In genomic region chr17:73414171-73414955, GRCh38 we compare ENCODE assay signal across 27 cellular contexts.
"Had no signal": no experiment of that assay in that cellular context is flagged by ENCODE, and none has a peak within 500 bp of the region (broad histone marks: within the 10 kb centered on the region; RNA-seq: fewer than 3 reads in every experiment).

No MANE protein-coding gene starts in this region.

- H3K4me3 ChIP-seq: dorsolateral prefrontal cortex, gastrocnemius medialis, hepatocyte, left ventricle myocardium inferior, lung, prostate gland, right atrium auricular region, smooth muscle cell, testis, tibial artery had no signal

- H3K4me3 Mint-ChIP-seq: central memory CD8-positive, alpha-beta T cell; memory B cell; natural killer cell; stimulated activated effector memory CD8-positive, alpha-beta T cell treated with anti-CD3 and anti-CD28 coated beads, Interleukin-12 subunit alpha, Interleukin-12 subunit beta, amount 100 ng/mL, for 72 hours; type B pancreatic cell had no signal

- H3K9me3 ChIP-seq: gastrocnemius medialis, left ventricle myocardium inferior, neutrophil, prostate gland, right atrium auricular region, testis, tibial artery had no signal

- H3K9ac ChIP-seq: parathyroid adenoma had no signal

- H3K27me3 Mint-ChIP-seq: memory B cell, type B pancreatic cell had no signal

- H3K27me3 ChIP-seq: dorsolateral prefrontal cortex, gastrocnemius medialis, hepatocyte, neutrophil, right atrium auricular region, testis, tibial artery had no signal

- H3K36me3 Mint-ChIP-seq: natural killer cell; stimulated activated effector memory CD8-positive, alpha-beta T cell treated with anti-CD3 and anti-CD28 coated beads, Interleukin-12 subunit alpha, Interleukin-12 subunit beta, amount 100 ng/mL, for 72 hours had no signal

- H3K4me2 ChIP-seq: hepatocyte, smooth muscle cell had no signal

- H3K36me3 ChIP-seq: gastrocnemius medialis, left ventricle myocardium inferior, neutrophil, prostate gland, right atrium auricular region, tibial artery had no signal

- H3K4me1 ChIP-seq: gastrocnemius medialis, parathyroid adenoma, prostate gland, tibial artery had no signal

- H3K27ac Mint-ChIP-seq: memory B cell; natural killer cell; stimulated activated effector memory CD8-positive, alpha-beta T cell treated with anti-CD3 and anti-CD28 coated beads, Interleukin-12 subunit alpha, Interleukin-12 subunit beta, amount 100 ng/mL, for 72 hours; type B pancreatic cell had no signal

- H3K9me3 Mint-ChIP-seq: central memory CD8-positive, alpha-beta T cell; memory B cell; natural killer cell; stimulated activated effector memory CD8-positive, alpha-beta T cell treated with anti-CD3 and anti-CD28 coated beads, Interleukin-12 subunit alpha, Interleukin-12 subunit beta, amount 100 ng/mL, for 72 hours; type B pancreatic cell had no signal

- DNase-seq: dorsolateral prefrontal cortex; effector CD4-positive, alpha-beta T cell; foreskin fibroblast; gastrocnemius medialis; head of caudate nucleus; left colon; left ventricle myocardium inferior; natural killer cell; stimulated activated CD4-positive, alpha-beta T cell treated with anti-CD3 and anti-CD28 coated beads, Interleukin-2, amount 100 ng/mL, for 24 hours; stimulated activated CD4-positive, alpha-beta T cell treated with anti-CD3 and anti-CD28 coated beads, Interleukin-4, amount 100 ng/mL, for 24 hours; stimulated activated naive CD8-positive, alpha-beta T cell treated with anti-CD3 and anti-CD28 coated beads, Interleukin-15, Interleukin-2, amounts not matched to agents 100 U/mL and 50 U/mL, for 24 hours; substantia nigra; testis; tibial artery had no signal

- H2AFZ ChIP-seq: hepatocyte, parathyroid adenoma had no signal

- H3K27ac ChIP-seq: dorsolateral prefrontal cortex, gastrocnemius medialis, hepatocyte, left ventricle myocardium inferior, neutrophil, parathyroid adenoma, prostate gland, right atrium auricular region, testis, tibial artery had no signal

- H3K4me1 Mint-ChIP-seq: central memory CD8-positive, alpha-beta T cell; memory B cell; natural killer cell; stimulated activated effector memory CD8-positive, alpha-beta T cell treated with anti-CD3 and anti-CD28 coated beads, Interleukin-12 subunit alpha, Interleukin-12 subunit beta, amount 100 ng/mL, for 72 hours had no signal

- ATAC-seq: esophagus mucosa; gastrocnemius medialis; left colon; natural killer cell; sciatic nerve; stimulated activated effector memory CD8-positive, alpha-beta T cell treated with anti-CD3 and anti-CD28 coated beads, Interleukin-12 subunit alpha, Interleukin-12 subunit beta, amount 100 ng/mL, for 72 hours; stimulated activated naive CD8-positive, alpha-beta T cell treated with anti-CD3 and anti-CD28 coated beads, Interleukin-15, Interleukin-2, amounts not matched to agents 100 U/mL and 50 U/mL, for 24 hours had no signal
